Comparison of ENCODE assay signal across 20 cellular contexts in genomic region chr13:31105020-31105800, GRCh38. TPM values are rescaled to one million over a fixed set of nuclear protein-coding genes. Genes with fewer than 3 reads are reported as not detected.
DNase-seq lines count a peak whose midpoint lies in the region; ATAC-seq and TF ChIP-seq lines count a peak whose summit lies in the region.
"Had no signal": no experiment of that assay in that cellular context is flagged by ENCODE, and none has a peak within 500 bp of the region (broad histone marks: within the 10 kb centered on the region; RNA-seq: fewer than 3 reads in every experiment).

No MANE protein-coding gene starts in this region.

- H2AFZ ChIP-seq in GM23248 = no peak overlapping the region
- no peak overlapping the region for H2AFZ ChIP-seq in MM.1S (ENCODE audit: low read length)

- H3K9me2 ChIP-seq in GM23248 (ENCODE audit: insufficient read depth) = no peaks in the 10 kb centered on the region
- no peaks in the 10 kb centered on the region for H3K9me2 ChIP-seq in MM.1S (replicated peaks; ENCODE audit: insufficient read depth, low read length)

- H3K4me1 ChIP-seq in GM23248 (ENCODE audit: insufficient read depth) = peaks cover 5% of the 10 kb centered on the region
- H3K4me1 ChIP-seq in left lung = no peaks in the 10 kb centered on the region
- no peaks in the 10 kb centered on the region for H3K4me1 ChIP-seq in MM.1S (ENCODE audit: low read length)
- H3K4me1 ChIP-seq: uterus had no signal

- H4K20me1 ChIP-seq in GM23248 (ENCODE audit: insufficient read depth) (no peaks in the 10 kb centered on the region), MM.1S (ENCODE audit: insufficient read depth, low read length) (no peaks in the 10 kb centered on the region)

- intact Hi-C loops in left lung (cut with DNase I) = no loop called here

- no peak overlapping the region for H3K4me3 ChIP-seq in AG10803 (ENCODE audit: low read length)
- no peak overlapping the region for H3K4me3 ChIP-seq in GM23248
- no peak overlapping the region for H3K4me3 ChIP-seq in brain microvascular endothelial cell (ENCODE audit: low read depth, low read length)
- H3K4me3 ChIP-seq in left lung = no peak overlapping the region
- H3K4me3 ChIP-seq in MM.1S (ENCODE audit: low read length) = no peak overlapping the region
- H3K4me3 ChIP-seq: mucosa of descending colon, uterus had no signal

- H3K27me3 ChIP-seq in GM23248 (replicated peaks; ENCODE audit: insufficient read depth) (peaks cover 33% of the 10 kb centered on the region), brain microvascular endothelial cell (replicated peaks) (no peaks in the 10 kb centered on the region), left lung (peaks cover 0 to 7% of the 10 kb centered on the region in 2 donors), MM.1S (replicated peaks; ENCODE audit: insufficient read depth, low read length) (no peaks in the 10 kb centered on the region)
- H3K27me3 ChIP-seq: uterus had no signal

- H3K9me3 ChIP-seq in GM23248 (ENCODE audit: low read depth) (no peaks in the 10 kb centered on the region), left lung (no peaks in the 10 kb centered on the region), MM.1S (replicated peaks; ENCODE audit: insufficient read depth, low read length) (no peaks in the 10 kb centered on the region)
- H3K9me3 ChIP-seq: mucosa of descending colon, uterus had no signal

- H3K79me2 ChIP-seq in GM23248 (ENCODE audit: insufficient read depth) (no peaks in the 10 kb centered on the region), MM.1S (ENCODE audit: low read length) (no peaks in the 10 kb centered on the region)

- peak; percentile 88 for ATAC-seq in left lung
- ATAC-seq: CD8-positive, alpha-beta T cell; mucosa of descending colon; sciatic nerve had no signal

- H3K36me3 ChIP-seq in GM23248 (ENCODE audit: low read depth) = no peaks in the 10 kb centered on the region
- no peaks in the 10 kb centered on the region for H3K36me3 ChIP-seq in brain microvascular endothelial cell (replicated peaks)
- no peaks in the 10 kb centered on the region for H3K36me3 ChIP-seq in left lung
- no peaks in the 10 kb centered on the region for H3K36me3 ChIP-seq in MM.1S (replicated peaks; ENCODE audit: insufficient read depth, low read length)
- H3K36me3 ChIP-seq: uterus had no signal

- WGBS in GM23248 (ENCODE audit: low coverage in 1 of 2, low lambda C conversion rate in 2 of 2, missing lambda C conversion rate in 2 of 2), 2 experiments = 56 to 63% methylated on average over 5 to 6 of the region's 6 CpGs

- H3K4me2 ChIP-seq in GM23248 (ENCODE audit: unreplicated experiment) = no peak overlapping the region
- H3K4me2 ChIP-seq in MM.1S (ENCODE audit: low read depth, low read length) = no peak overlapping the region
- H3K4me2 ChIP-seq: KMS-11 had no signal

- in situ Hi-C loops in GM23248 (cut with MboI) (no loop called here), brain microvascular endothelial cell (cut with HindIII; ENCODE audit: low pct_ligation_motif_present, low sequenced_read_pairs) (no loop called here)

- TF ChIP-seq CTCF in AG10803 (conservative IDR thresholded peaks at IDR 0.05; ENCODE audit: low read length) (0 out of 2 replicates have a peak, but pooled peaks have one; percentile 6), brain microvascular endothelial cell (IDR thresholded peaks at IDR 0.05; ENCODE audit: low read depth, low read length, missing control alignments) (peak; percentile 7), left lung (IDR thresholded peaks at IDR 0.05) (no peak), MM.1S (IDR thresholded peaks at IDR 0.05; ENCODE audit: low read length) (no peak)

- H3K27ac ChIP-seq in GM23248 (no peak overlapping the region), brain microvascular endothelial cell (no peak overlapping the region), left lung (no peak overlapping the region), MM.1S (ENCODE audit: low read length) (no peak overlapping the region)
- H3K27ac ChIP-seq: KMS-11, uterus, VCaP had no signal

- no peak overlapping the region for H3K9ac ChIP-seq in GM23248
- no peak overlapping the region for H3K9ac ChIP-seq in MM.1S (ENCODE audit: low read length)
- H3K9ac ChIP-seq: KMS-11 had no signal

- DNase-seq in AG10803 (ENCODE audit: low read depth) = no peak
- peak; percentile 16 for DNase-seq in GM23248
- DNase-seq in brain microvascular endothelial cell = no peak
- DNase-seq in left lung = no peak
- no peak for DNase-seq in SIG-M5 (lab: John Stamatoyannopoulos, UW)
- no peak for DNase-seq in MM.1S
- DNase-seq in activated CD4-positive, alpha-beta T cell treated with anti-CD3 and anti-CD28 coated beads, Interleukin-2, amount 50 U/mL, for 4 hours = no peak
- DNase-seq in SK-N-DZ (ENCODE audit: low spot score) = no peak
- DNase-seq: ACHN; activated CD8-positive, alpha-beta memory T cell treated with anti-CD3 and anti-CD28 coated beads for 24 hours; activated naive CD8-positive, alpha-beta T cell treated with anti-CD3 and anti-CD28 coated beads, Interleukin-2, amount 10 ng/mL, durations not matched to agents 7 days and 5 days; CD8-positive, alpha-beta T cell; left cardiac atrium; mucosa of descending colon; NCI-H1417 treated with DMSO at 0.1 percent for 48 hours; stimulated activated CD4-positive, alpha-beta T cell treated with anti-CD3 and anti-CD28 coated beads, Interleukin-1b, Interleukin-23, amount 100 ng/mL, for 48 hours; uterus had no signal

- H3F3A ChIP-seq in GM23248 (ENCODE audit: insufficient read depth) (no peaks in the 10 kb centered on the region), MM.1S (ENCODE audit: insufficient read depth, low read length) (no peaks in the 10 kb centered on the region)

RNA-seq across cellular contexts. Expression of gene HSPH1, which starts 56.5 kb away (rescaled TPM):
- total RNA-seq in GM23248 (2014; rRNA removed; shearing (Covaris generic)) = 35.5 and 35.9 TPM in 2 replicates
- 46.7 and 46.8 TPM in 2 replicates for polyA plus RNA-seq in GM23248 (2016; fragmentation: Nextera tagmentation; extraction: Ambion mirVana)
- 100 to 1,000 TPM in 1 of 2 donors, 10 to 100 TPM in 1; 92.7 to 122 TPM for total RNA-seq in left lung
- polyA plus RNA-seq in SK-N-DZ (2014; cell fraction: cytosol; rRNA removed) = 97.4 and 97.5 TPM in 2 replicates
- 137 and 171 TPM in 2 replicates for polyA plus RNA-seq in SK-N-DZ (2014; cell fraction: nucleus; rRNA removed)

Comparison
In these comparisons a context has a peak if more than half of its experiments do, and no peak if none do; other contexts are left out.
1. CTCF ChIP-seq: peak in AG10803 (single experiment) and brain microvascular endothelial cell (single experiment); none in left lung (0 of 2) and MM.1S (single experiment).